16 cellular contexts compared by ENCODE assay signal in genomic region chr7:86848226-86848625, GRCh38.
DNase-seq lines count a peak whose midpoint lies in the region; ATAC-seq and TF ChIP-seq lines count a peak whose summit lies in the region.
"Had no signal": no experiment of that assay in that cellular context is flagged by ENCODE, and none has a peak within 500 bp of the region (broad histone marks: within the 10 kb centered on the region; RNA-seq: fewer than 3 reads in every experiment).

No MANE protein-coding gene starts in this region.

- peaks cover 4% of the 10 kb centered on the region for H3K36me3 Mint-ChIP-seq in progenitor cell of endocrine pancreas (ENCODE audit: insufficient read depth)
- H3K36me3 Mint-ChIP-seq: IgD-negative memory B cell had no signal

- intact Hi-C loops in thyroid gland (cut with DNase I), result no loop called here

- no peaks in the 10 kb centered on the region for H3K27me3 Mint-ChIP-seq in progenitor cell of endocrine pancreas
- H3K27me3 Mint-ChIP-seq: CD4-positive, alpha-beta T cell; IgD-negative memory B cell had no signal

- H3K4me3 Mint-ChIP-seq in progenitor cell of endocrine pancreas (ENCODE audit: low read depth), result no peak overlapping the region
- H3K4me3 Mint-ChIP-seq: CD4-positive, alpha-beta T cell; IgD-negative memory B cell had no signal

- H3K27ac Mint-ChIP-seq in progenitor cell of endocrine pancreas, result peak overlapping the region; percentile 18
- H3K27ac Mint-ChIP-seq: CD4-positive, alpha-beta T cell; IgD-negative memory B cell had no signal

- peaks cover 39% of the 10 kb centered on the region for H3K4me1 Mint-ChIP-seq in progenitor cell of endocrine pancreas (ENCODE audit: low read depth)
- H3K4me1 Mint-ChIP-seq: IgD-negative memory B cell had no signal

- H3K4me3 ChIP-seq in thyroid gland (replicated peaks in 1 of 3), result no peak overlapping the region
- H3K4me3 ChIP-seq: BLaER1 treated with 17β-estradiol and CSF1 and Interleukin-3, amounts not matched to agents 10 nM and 100 nM; GM23248 had no signal

- no peak for ATAC-seq in HG03378 (IDR thresholded peaks at IDR 0.05; ENCODE audit: unreplicated experiment)
- no peak for ATAC-seq in GM18502 (IDR thresholded peaks at IDR 0.05; ENCODE audit: poor library complexity, unreplicated experiment)
- ATAC-seq: HCT116 had no signal

- H3K9me3 Mint-ChIP-seq in progenitor cell of endocrine pancreas (ENCODE audit: low read depth), result peaks cover 3% of the 10 kb centered on the region
- H3K9me3 Mint-ChIP-seq: CD4-positive, alpha-beta T cell; IgD-negative memory B cell had no signal

- no peak overlapping the region for H3K27ac ChIP-seq in thyroid gland
- H3K27ac ChIP-seq: BLaER1 treated with 17β-estradiol and CSF1 and Interleukin-3, amounts not matched to agents 10 nM and 100 nM; GM23248 had no signal

- DNase-seq in DMS53 (lab: John Stamatoyannopoulos, UW) (peak; percentile 32), MV-4-11 (lab: John Stamatoyannopoulos, UW) (peak; percentile 39), kidney tubule cell (ENCODE audit: low spot score) (peak; percentile 25), progenitor cell of endocrine pancreas (ENCODE audit: low spot score, unreplicated experiment) (no peak), thyroid gland (no peak), CD1c-positive myeloid dendritic cell (ENCODE audit: extremely low spot score) (no peak)
- DNase-seq: ACHN; CD4-positive, alpha-beta T cell; DMS153; GF-D8; GM23248 had no signal

- TF ChIP-seq POLR2A in thyroid gland (IDR thresholded peaks at IDR 0.05), result no peak

- 80 to 89% methylated on average over 2 of the region's 2 CpGs for WGBS in thyroid gland, 2 donors

- no peaks in the 10 kb centered on the region for H3K9me3 ChIP-seq in thyroid gland
- H3K9me3 ChIP-seq: BLaER1 treated with 17β-estradiol and CSF1 and Interleukin-3, amounts not matched to agents 10 nM and 100 nM had no signal

- H3K27me3 ChIP-seq in thyroid gland, result no peaks in the 10 kb centered on the region

- H3K36me3 ChIP-seq in thyroid gland, result no peaks in the 10 kb centered on the region
- H3K36me3 ChIP-seq: BLaER1 treated with 17β-estradiol and CSF1 and Interleukin-3, amounts not matched to agents 10 nM and 100 nM had no signal

- TF ChIP-seq CTCF in progenitor cell of endocrine pancreas (IDR thresholded peaks at IDR 0.05; ENCODE audit: unreplicated experiment) (no peak), thyroid gland (IDR thresholded peaks at IDR 0.05) (no peak)

- no peaks in the 10 kb centered on the region for H3K4me1 ChIP-seq in thyroid gland

Comparison
In these comparisons a context has a peak if more than half of its experiments do, and no peak if none do; other contexts are left out.
1. DNase-seq: peak in DMS53 (single experiment), MV-4-11 (single experiment) and kidney tubule cell (single experiment); none in progenitor cell of endocrine pancreas (single experiment), thyroid gland (0 of 2) and CD1c-positive myeloid dendritic cell (single experiment).